Comparison of ENCODE assay signal across 15 cellular contexts in the genomic region with DNA sequence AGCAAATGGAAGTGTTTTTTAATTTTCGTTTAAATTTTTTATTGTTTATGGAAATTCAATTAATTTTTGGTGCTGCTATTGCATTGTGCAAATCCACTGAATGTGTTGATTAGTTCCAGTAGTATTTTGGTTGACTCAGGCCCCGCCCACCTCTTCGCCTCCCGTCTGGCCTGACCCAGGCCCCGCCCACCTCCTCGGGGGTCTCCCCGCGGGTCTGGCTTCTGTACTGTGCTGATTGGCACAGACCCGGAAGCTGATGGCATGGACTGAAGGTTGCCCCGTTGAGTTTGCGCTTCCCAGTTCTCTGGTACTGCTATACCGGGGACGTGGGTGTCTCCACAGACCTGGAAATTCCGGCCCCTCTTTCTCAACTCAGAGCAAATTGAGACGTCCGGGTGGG. TPM values are rescaled to one million over a fixed set of nuclear protein-coding genes. Genes with fewer than 3 reads are reported as not detected.
A peak's percentile ranks its signal among the peaks of the same experiment; 100 is the strongest.
DNase-seq lines count a peak whose midpoint lies in the region; ATAC-seq and TF ChIP-seq lines count a peak whose summit lies in the region.
"Had no signal": no experiment of that assay in that cellular context is flagged by ENCODE, and none has a peak within 500 bp of the region (broad histone marks: within the 10 kb centered on the region; RNA-seq: fewer than 3 reads in every experiment).

No MANE protein-coding gene starts in this region.

- H3K14ac ChIP-seq in H9 (ENCODE audit: insufficient read depth, low read length) = no peak overlapping the region

- intact Hi-C loops in upper lobe of right lung (cut with DNase I) = no loop called here

- H2BK12ac ChIP-seq in H9 (ENCODE audit: insufficient read length, low read depth, low read length) = no peak overlapping the region

- H3K79me1 ChIP-seq in H9 (ENCODE audit: insufficient read depth, low read depth, low read length, poor library complexity, severe bottlenecking) = no peaks in the 10 kb centered on the region

- H2BK5ac ChIP-seq in H9 (ENCODE audit: insufficient read length, low read length) = no peak overlapping the region

- H3K4ac ChIP-seq in H9 (ENCODE audit: low read depth, low read length) = no peak overlapping the region

- TF ChIP-seq CTCF in H9 (conservative IDR thresholded peaks at IDR 0.05) (no peak), fibroblast of mammary gland (conservative IDR thresholded peaks at IDR 0.05; ENCODE audit: control insufficient read depth, insufficient read depth, low read depth, low read length) (no peak), upper lobe of right lung (IDR thresholded peaks at IDR 0.05) (no peak), nephron progenitor cell (IDR thresholded peaks at IDR 0.05) (no peak)

- no peak overlapping the region for H3K4me3 Mint-ChIP-seq in H9
- H3K4me3 Mint-ChIP-seq in nephron progenitor cell = no peak overlapping the region
- H3K4me3 Mint-ChIP-seq: CD4-positive, CD25-positive, alpha-beta regulatory T cell had no signal

- no peak overlapping the region for H3K18ac ChIP-seq in H9 (ENCODE audit: insufficient read length, low read depth, low read length)

- no peak overlapping the region for H3K27ac ChIP-seq in H9 (ENCODE audit: insufficient read length, low read depth, low read length)
- no peak overlapping the region for H3K27ac ChIP-seq in upper lobe of right lung
- H3K27ac ChIP-seq: PC-9 had no signal

- H3K23me2 ChIP-seq in H9 (ENCODE audit: insufficient read length, low read depth, low read length, poor library complexity, severe bottlenecking) = no peaks in the 10 kb centered on the region

- H3K27me3 Mint-ChIP-seq in H9 (ENCODE audit: low read depth) (no peaks in the 10 kb centered on the region), nephron progenitor cell (ENCODE audit: low read depth, poor library complexity) (no peaks in the 10 kb centered on the region)
- H3K27me3 Mint-ChIP-seq: CD4-positive, CD25-positive, alpha-beta regulatory T cell had no signal

- WGBS in H9 (ENCODE audit: extremely low coverage, insufficient read length, low lambda C conversion rate) = 100% methylated on average over 1 of the region's 16 CpGs

- no peak overlapping the region for H2AK5ac ChIP-seq in H9 (ENCODE audit: insufficient read length, low read length)

- no peaks in the 10 kb centered on the region for H3K27me3 ChIP-seq in H9 (ENCODE audit: insufficient read depth, low read length)
- no peaks in the 10 kb centered on the region for H3K27me3 ChIP-seq in upper lobe of right lung

- H3K9me3 Mint-ChIP-seq in H9 = peaks cover 4 to 9% of the 10 kb centered on the region in 2 experiments; a peak in 4 of 5 replicates
- peaks cover 55% of the 10 kb centered on the region for H3K9me3 Mint-ChIP-seq in nephron progenitor cell

- no peaks in the 10 kb centered on the region for H3K79me2 ChIP-seq in H9 (ENCODE audit: insufficient read depth, low read length)

- H3K36me3 ChIP-seq in upper lobe of right lung = peaks cover 42% of the 10 kb centered on the region

- no peak overlapping the region for H4K91ac ChIP-seq in H9 (ENCODE audit: insufficient read length, low read depth, low read length)

- no peak overlapping the region for H3K27ac Mint-ChIP-seq in H9
- H3K27ac Mint-ChIP-seq in nephron progenitor cell = no peak overlapping the region
- H3K27ac Mint-ChIP-seq: CD4-positive, CD25-positive, alpha-beta regulatory T cell had no signal

- H3K36me3 Mint-ChIP-seq in H9 (ENCODE audit: insufficient read depth in 1 of 3, low read depth in 3 of 3) = peaks cover 41 to 73% (median 62%) of the 10 kb centered on the region in 3 experiments
- peaks cover 87% of the 10 kb centered on the region for H3K36me3 Mint-ChIP-seq in nephron progenitor cell (ENCODE audit: low read depth)

- H3K4me1 Mint-ChIP-seq in H9 = 0 out of 4 replicates have a peak, but pooled peaks cover 2 to 3% of the 10 kb centered on the region in 2 experiments
- H3K4me1 Mint-ChIP-seq in nephron progenitor cell = no peaks in the 10 kb centered on the region
- H3K4me1 Mint-ChIP-seq: CD4-positive, CD25-positive, alpha-beta regulatory T cell had no signal

- no peaks in the 10 kb centered on the region for H3K9me3 ChIP-seq in H9 (ENCODE audit: control insufficient read depth, low read depth, low read length)
- H3K9me3 ChIP-seq in upper lobe of right lung = peaks cover 9% of the 10 kb centered on the region

- no peaks in the 10 kb centered on the region for H3K4me1 ChIP-seq in H9 (ENCODE audit: insufficient read depth, low read length)
- no peaks in the 10 kb centered on the region for H3K4me1 ChIP-seq in upper lobe of right lung

- H3K9ac ChIP-seq in H9 (ENCODE audit: extremely low read depth, insufficient read length, low read length) = no peak overlapping the region

- no peak overlapping the region for H4K8ac ChIP-seq in H9 (replicated peaks; ENCODE audit: insufficient read length, low read depth, low read length)

- no peak overlapping the region for H2AFZ ChIP-seq in H9 (ENCODE audit: low read length)
- H2AFZ ChIP-seq: PC-9 had no signal

- no peak overlapping the region for H2BK20ac ChIP-seq in H9 (ENCODE audit: low read depth, low read length, poor library complexity, severe bottlenecking)

- no peak overlapping the region for H3K56ac ChIP-seq in H9 (ENCODE audit: insufficient read length, low read depth, low read length)

- no peak overlapping the region for H3K23ac ChIP-seq in H9 (ENCODE audit: insufficient read length, low read depth, low read length)

- H3K4me3 ChIP-seq in fibroblast of mammary gland (ENCODE audit: control insufficient read depth, low read depth, low read length) = peak overlapping the region; percentile 12
- peak overlapping the region; percentile 29 for H3K4me3 ChIP-seq in upper lobe of right lung
- H3K4me3 ChIP-seq: GM12878, PC-9 had no signal

- no peak overlapping the region for H2BK120ac ChIP-seq in H9 (ENCODE audit: low read depth, low read length, poor library complexity, severe bottlenecking)

- no peaks in the 10 kb centered on the region for H4K20me1 ChIP-seq in H9 (ENCODE audit: control insufficient read depth, insufficient read depth, insufficient read length)

- no peak overlapping the region for H2BK15ac ChIP-seq in H9 (ENCODE audit: low read depth, low read length)

- H3T11ph ChIP-seq in H9 (ENCODE audit: low read length) = no peak overlapping the region

- no peak for ATAC-seq in upper lobe of right lung
- ATAC-seq: GM12878 had no signal

- no peak overlapping the region for H3K4me2 ChIP-seq in H9 (ENCODE audit: insufficient read depth, insufficient read length, low read length)
- H3K4me2 ChIP-seq: PC-9 had no signal

- H4K5ac ChIP-seq in H9 (ENCODE audit: insufficient read length, low read depth, low read length) = no peak overlapping the region

- DNase-seq in H9 (peak; percentile 39), fibroblast of mammary gland (ENCODE audit: low read depth) (no peak), mucosa of gallbladder (ENCODE audit: low spot score) (peak; percentile 16), upper lobe of right lung (no peak), nephron progenitor cell (no peak), T-helper 1 cell (no peak)
- DNase-seq in NK-92 treated with Interleukin-12 subunit alpha and Interleukin-12 subunit beta, amount 100 ng/mL, for 24 hours (lab: John Stamatoyannopoulos, UW) = no peak
- DNase-seq: ACHN; CD4-positive, CD25-positive, alpha-beta regulatory T cell; DMS53; NCI-H1048; NCI-H226; NCI-H526 treated with DMSO at 0.1 percent for 48 hours; PC-9 had no signal

RNA-seq across cellular contexts. Expression of a gene that starts 14.6 kb away (rescaled TPM):
- total RNA-seq in H9 (2021) (23.7 and 24.4 TPM in 2 replicates), mucosa of gallbladder (30.4 TPM), upper lobe of right lung (18.5 TPM)

RNA-seq across cellular contexts. Expression of a gene that starts 53.5 kb away (rescaled TPM):
- 28.7 and 31.6 TPM in 2 replicates for total RNA-seq in H9 (2021)
- total RNA-seq in mucosa of gallbladder = 80.9 TPM
- 43.7 TPM for total RNA-seq in upper lobe of right lung

RNA-seq across cellular contexts. Expression of a gene that starts 57.2 kb away (rescaled TPM):
- total RNA-seq in H9 (2021) (33.7 and 35.7 TPM in 2 replicates), mucosa of gallbladder (34.2 TPM), upper lobe of right lung (33.3 TPM)

Comparison
In these comparisons a context has a peak if more than half of its experiments do, and no peak if none do; other contexts are left out.
1. DNase-seq: peak in H9 (single experiment) and mucosa of gallbladder (single experiment); none in fibroblast of mammary gland (single experiment), upper lobe of right lung (single experiment), nephron progenitor cell (single experiment), NK-92 treated with Interleukin-12 subunit alpha and Interleukin-12 subunit beta, amount 100 ng/mL, for 24 hours (single experiment) and T-helper 1 cell (0 of 5).